In the genomic region with DNA sequence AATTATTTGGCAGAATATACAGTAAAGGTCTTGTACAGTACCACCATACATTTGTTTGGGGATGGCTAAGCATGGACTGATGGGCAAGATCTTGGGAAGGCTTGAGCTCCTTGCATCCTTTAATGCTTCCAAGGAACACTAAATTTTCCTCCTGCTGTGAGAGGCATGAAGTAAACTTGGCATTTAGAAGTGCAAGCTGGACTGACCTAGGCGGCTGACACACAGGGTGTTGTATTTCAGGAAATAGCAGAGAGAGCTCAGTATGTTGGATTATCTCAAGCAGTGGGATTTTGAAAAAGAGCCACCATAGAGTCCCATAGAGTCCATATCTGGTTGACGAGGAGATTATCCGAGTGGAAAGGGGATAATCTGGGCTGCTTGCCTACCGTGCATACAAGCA, we compare ENCODE assay signal across 27 cellular contexts.
"Had no signal": no experiment of that assay in that cellular context is flagged by ENCODE, and none has a peak within 500 bp of the region (broad histone marks: within the 10 kb centered on the region; RNA-seq: fewer than 3 reads in every experiment).

No MANE protein-coding gene starts in this region.

- DNase-seq: colonic mucosa; effector CD8-positive, alpha-beta T cell; erythroblast; foreskin fibroblast; gastrocnemius medialis; heart left ventricle; left cardiac atrium; left lung; mesendoderm; midbrain; naive thymus-derived CD4-positive, alpha-beta T cell; right lobe of liver; small intestine; stimulated activated CD4-positive, alpha-beta T cell treated with anti-CD3 and anti-CD28 coated beads, Interleukin-15, amount 100 ng/mL, for 24 hours; stimulated activated CD4-positive, alpha-beta T cell treated with anti-CD3 and anti-CD28 coated beads, Interleukin-2, amount 100 ng/mL, for 48 hours; stimulated activated naive CD4-positive, alpha-beta T cell; stimulated activated naive CD8-positive, alpha-beta T cell treated with anti-CD3 and anti-CD28 coated beads, Interleukin-15, amount 100 ng/mL, for 72 hours; transverse colon; upper lobe of right lung; uterus had no signal

- H3K27ac Mint-ChIP-seq: dendritic cell treated with granulocyte-macrophage colony-stimulating factor and Interleukin-4, amounts not matched to agents 40 ng/mL and 50 ng/mL, for 4 days; naive thymus-derived CD4-positive, alpha-beta T cell; nephron; neural progenitor cell; progenitor cell of endocrine pancreas; stimulated activated naive CD8-positive, alpha-beta T cell treated with anti-CD3 and anti-CD28 coated beads, Interleukin-15, amount 100 ng/mL, for 72 hours had no signal

- H3K4me1 Mint-ChIP-seq: naive thymus-derived CD4-positive, alpha-beta T cell; nephron; neural progenitor cell; stimulated activated naive CD8-positive, alpha-beta T cell treated with anti-CD3 and anti-CD28 coated beads, Interleukin-15, amount 100 ng/mL, for 72 hours had no signal

- H3K27me3 ChIP-seq: colonic mucosa, gastrocnemius medialis, heart left ventricle, hepatocyte, left lung, neural progenitor cell, right lobe of liver, suprapubic skin, transverse colon, upper lobe of right lung, uterus had no signal

- H3K4me3 Mint-ChIP-seq: dendritic cell treated with granulocyte-macrophage colony-stimulating factor and Interleukin-4, amounts not matched to agents 40 ng/mL and 50 ng/mL, for 4 days; naive thymus-derived CD4-positive, alpha-beta T cell; nephron; neural progenitor cell; stimulated activated naive CD8-positive, alpha-beta T cell treated with anti-CD3 and anti-CD28 coated beads, Interleukin-15, amount 100 ng/mL, for 72 hours had no signal

- H3K27ac ChIP-seq: colonic mucosa, gastrocnemius medialis, heart left ventricle, hepatocyte, left lung, neural progenitor cell, parathyroid adenoma, right lobe of liver, suprapubic skin, transverse colon, upper lobe of right lung, uterus had no signal

- H3K9me3 ChIP-seq: colonic mucosa, gastrocnemius medialis, right lobe of liver, suprapubic skin, transverse colon, upper lobe of right lung, uterus had no signal

- H3K36me3 ChIP-seq: colonic mucosa, gastrocnemius medialis, heart left ventricle, left lung, neural progenitor cell, right lobe of liver, suprapubic skin, transverse colon, upper lobe of right lung, uterus had no signal

- H3K27me3 Mint-ChIP-seq: dendritic cell treated with granulocyte-macrophage colony-stimulating factor and Interleukin-4, amounts not matched to agents 40 ng/mL and 50 ng/mL, for 4 days; naive thymus-derived CD4-positive, alpha-beta T cell; progenitor cell of endocrine pancreas; stimulated activated naive CD8-positive, alpha-beta T cell treated with anti-CD3 and anti-CD28 coated beads, Interleukin-15, amount 100 ng/mL, for 72 hours had no signal

- H3K4me1 ChIP-seq: colonic mucosa, gastrocnemius medialis, heart left ventricle, left lung, neural progenitor cell, parathyroid adenoma, right lobe of liver, suprapubic skin, transverse colon, upper lobe of right lung, uterus had no signal

- H3K4me3 ChIP-seq: colonic mucosa, gastrocnemius medialis, heart left ventricle, hepatocyte, left lung, neural progenitor cell, right lobe of liver, suprapubic skin, transverse colon, upper lobe of right lung, uterus had no signal

- ATAC-seq: gastrocnemius medialis; heart left ventricle; left cardiac atrium; left lung; naive thymus-derived CD4-positive, alpha-beta T cell; right lobe of liver; stimulated activated naive CD8-positive, alpha-beta T cell treated with anti-CD3 and anti-CD28 coated beads, Interleukin-15, amount 100 ng/mL, for 72 hours; upper lobe of right lung had no signal
